In the genomic region with DNA sequence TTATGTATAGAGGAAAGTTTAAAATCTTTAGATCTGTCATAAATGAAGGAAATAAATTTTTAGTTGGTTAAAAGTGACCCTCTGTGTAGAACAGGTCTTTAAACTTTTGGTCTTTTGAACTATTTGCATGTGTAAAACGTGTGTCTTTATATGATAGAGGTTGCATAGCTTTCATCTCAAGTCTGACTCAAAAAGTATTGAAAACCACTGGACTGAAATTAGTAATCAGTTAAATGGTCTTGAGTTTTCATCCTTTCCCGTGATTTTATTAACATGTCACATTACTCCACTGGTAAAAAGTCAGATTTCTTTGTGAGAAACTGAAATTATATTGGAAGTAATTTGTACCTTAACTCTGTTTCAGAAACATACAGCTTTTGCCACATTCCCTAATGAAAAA, we compare ENCODE assay signal across 9 cellular contexts. TPM values are rescaled to one million over a fixed set of nuclear protein-coding genes. Genes with fewer than 3 reads are reported as not detected.
DNase-seq lines count a peak whose midpoint lies in the region; ATAC-seq, FAIRE-seq and TF ChIP-seq lines count a peak whose summit lies in the region.
"Had no signal": no experiment of that assay in that cellular context is flagged by ENCODE, and none has a peak within 500 bp of the region (broad histone marks: within the 10 kb centered on the region; RNA-seq: fewer than 3 reads in every experiment).

No MANE protein-coding gene starts in this region.

- H3K4me1 ChIP-seq in iPS-20b (ENCODE audit: insufficient read depth, low read length) (no peaks in the 10 kb centered on the region; the same call in 1 of the 2 replicates), tibial artery (peaks cover 0 to 44% (median 20%) of the 10 kb centered on the region in 4 donors)

- peaks cover 12% of the 10 kb centered on the region; the same call in 1 of the 2 replicates for H3K36me3 ChIP-seq in iPS-20b (ENCODE audit: insufficient read depth, low read depth, low read length)
- H3K36me3 ChIP-seq in tibial artery = peaks cover 3 to 10% (median 5%) of the 10 kb centered on the region in 3 donors

- peaks cover 69% of the 10 kb centered on the region for H3K4me1 Mint-ChIP-seq in activated naive CD4-positive, alpha-beta T cell treated with anti-CD3 and anti-CD28 coated beads, Interleukin-2, amount 50 U/mL, for 24 hours
- H3K4me1 Mint-ChIP-seq in activated B cell treated with CpG ODN at 0.5 μM for 24 hours = peaks cover 67% of the 10 kb centered on the region

- POLR2A ChIA-PET in activated B cell treated with CpG ODN at 0.5 μM for 24 hours (lab: Charles Lee) = no interaction called here

- peak overlapping the region; percentile 100 for H3K4me3 Mint-ChIP-seq in activated naive CD4-positive, alpha-beta T cell treated with anti-CD3 and anti-CD28 coated beads, Interleukin-2, amount 50 U/mL, for 24 hours
- peak overlapping the region; percentile 64 for H3K4me3 Mint-ChIP-seq in activated B cell treated with CpG ODN at 0.5 μM for 24 hours

- FAIRE-seq in HTR-8/SVneo (lab: Jason Lieb, UNC) = no peak

- DNase-seq in activated naive CD4-positive, alpha-beta T cell treated with anti-CD3 and anti-CD28 coated beads, Interleukin-2, amount 50 U/mL, for 16 hours = no peak
- no peak for DNase-seq in activated B cell treated with CpG ODN at 0.5 μM for 24 hours
- DNase-seq in tibial artery = no peak
- DNase-seq in HTR-8/SVneo (ENCODE audit: insufficient read length, low spot score) = no peak
- DNase-seq: occipital lobe had no signal

- H3K27ac Mint-ChIP-seq in activated naive CD4-positive, alpha-beta T cell treated with anti-CD3 and anti-CD28 coated beads, Interleukin-2, amount 50 U/mL, for 24 hours = peak overlapping the region; percentile 81
- peak overlapping the region; percentile 14 for H3K27ac Mint-ChIP-seq in activated B cell treated with CpG ODN at 0.5 μM for 24 hours

- intact Hi-C loops in activated B cell treated with CpG ODN at 0.5 μM for 24 hours (cut with micrococcal nuclease) (no loop called here), tibial artery (cut with DNase I; ENCODE audit: low total_unique reads) (no loop called here)

- TF ChIP-seq CTCF in activated B cell treated with CpG ODN at 0.5 μM for 24 hours (IDR thresholded peaks at IDR 0.05) (no peak), tibial artery (IDR thresholded peaks at IDR 0.05) (no peak)

- peak overlapping the region; percentile 95; the same call in 1 of the 2 replicates for H3K9ac ChIP-seq in iPS-20b (ENCODE audit: low read depth, low read length)

- no peaks in the 10 kb centered on the region for H3K9me3 Mint-ChIP-seq in activated naive CD4-positive, alpha-beta T cell treated with anti-CD3 and anti-CD28 coated beads, Interleukin-2, amount 50 U/mL, for 24 hours
- no peaks in the 10 kb centered on the region for H3K9me3 Mint-ChIP-seq in activated B cell treated with CpG ODN at 0.5 μM for 24 hours

- H3K9me3 ChIP-seq in iPS-20b (ENCODE audit: insufficient read depth, low read depth, low read length) (no peaks in the 10 kb centered on the region), tibial artery (no peaks in the 10 kb centered on the region)

- H3K4me3 ChIP-seq in iPS-20b (ENCODE audit: low read length) (peak overlapping the region; percentile 97), tibial artery (peak overlapping the region; percentile 69 to 85)

- H3K27ac ChIP-seq in iPS-20b (ENCODE audit: low read length) = no peak overlapping the region
- H3K27ac ChIP-seq in tibial artery = no peak overlapping the region

- CTCF ChIA-PET in activated B cell treated with CpG ODN at 0.5 μM for 24 hours (lab: Charles Lee) = no interaction called here

- no peaks in the 10 kb centered on the region for H3K27me3 Mint-ChIP-seq in activated naive CD4-positive, alpha-beta T cell treated with anti-CD3 and anti-CD28 coated beads, Interleukin-2, amount 50 U/mL, for 24 hours
- H3K27me3 Mint-ChIP-seq in activated B cell treated with CpG ODN at 0.5 μM for 24 hours = no peaks in the 10 kb centered on the region

- peaks cover 34% of the 10 kb centered on the region for H3K36me3 Mint-ChIP-seq in activated naive CD4-positive, alpha-beta T cell treated with anti-CD3 and anti-CD28 coated beads, Interleukin-2, amount 50 U/mL, for 24 hours
- H3K36me3 Mint-ChIP-seq in activated B cell treated with CpG ODN at 0.5 μM for 24 hours (ENCODE audit: low read depth) = peaks cover 55% of the 10 kb centered on the region

- ATAC-seq in activated B cell treated with CpG ODN at 0.5 μM for 24 hours (ENCODE audit: low read depth) (no peak), HG03342 (IDR thresholded peaks at IDR 0.05; ENCODE audit: unreplicated experiment) (no peak), GM19467 (IDR thresholded peaks at IDR 0.05; ENCODE audit: unreplicated experiment) (no peak)

- H3K27me3 ChIP-seq in iPS-20b (ENCODE audit: insufficient read depth, low read length) = no peaks in the 10 kb centered on the region
- no peaks in the 10 kb centered on the region for H3K27me3 ChIP-seq in tibial artery

RNA-seq across cellular contexts. Expression of a gene that starts 1.8 kb away (rescaled TPM):
- total RNA-seq in activated B cell treated with CpG ODN at 0.5 μM for 24 hours = 37.1 and 53.3 TPM in 2 replicates

RNA-seq across cellular contexts. Expression of a gene that starts 44.1 kb away (rescaled TPM):
- total RNA-seq in activated B cell treated with CpG ODN at 0.5 μM for 24 hours = 17.3 and 19.7 TPM in 2 replicates
